Comparison of ENCODE assay signal across 11 cellular contexts in genomic region chr16:17313085-17313611, GRCh38.
DNase-seq lines count a peak whose midpoint lies in the region; ATAC-seq and TF ChIP-seq lines count a peak whose summit lies in the region.
"Had no signal": no experiment of that assay in that cellular context is flagged by ENCODE, and none has a peak within 500 bp of the region (broad histone marks: within the 10 kb centered on the region; RNA-seq: fewer than 3 reads in every experiment).

No MANE protein-coding gene starts in this region.

- H4K20me1 ChIP-seq in BLaER1 treated with 17β-estradiol and CSF1 and Interleukin-3, amounts not matched to agents 10 nM and 100 nM = peaks cover 0 to 5% (median 0%) of the 10 kb centered on the region in 11 experiments; a peak in 4 of 22 replicates

- no peaks in the 10 kb centered on the region for H3K27me3 ChIP-seq in BLaER1 treated with 17β-estradiol and CSF1 and Interleukin-3, amounts not matched to agents 10 nM and 100 nM
- H3K27me3 ChIP-seq: SJSA1 had no signal

- peak overlapping the region in 9 of 11 experiments; percentile 3 to 56 (median 37); a peak in 8 of 22 replicates for H3K9ac ChIP-seq in BLaER1 treated with 17β-estradiol and CSF1 and Interleukin-3, amounts not matched to agents 10 nM and 100 nM

- peaks cover 27% of the 10 kb centered on the region for H3K4me1 Mint-ChIP-seq in T-helper 17 cell

- no peak overlapping the region for H3K4me3 Mint-ChIP-seq in T-helper 17 cell

- no peaks in the 10 kb centered on the region for H3K36me3 Mint-ChIP-seq in T-helper 17 cell (ENCODE audit: low read depth)

- no peaks in the 10 kb centered on the region for H3K27me3 Mint-ChIP-seq in T-helper 17 cell

- H3K9me3 ChIP-seq in BLaER1 treated with 17β-estradiol and CSF1 and Interleukin-3, amounts not matched to agents 10 nM and 100 nM (replicated peaks in 1 of 11) = peaks cover 21 to 42% (median 29%) of the 10 kb centered on the region in 11 experiments
- H3K9me3 ChIP-seq in T-helper 17 cell (ENCODE audit: control insufficient read depth, low read length, poor library complexity, severe bottlenecking) = no peaks in the 10 kb centered on the region
- H3K9me3 ChIP-seq: SJSA1 had no signal

- peak overlapping the region; percentile 41 for H3K27ac Mint-ChIP-seq in T-helper 17 cell

- H3K36me3 ChIP-seq in BLaER1 treated with 17β-estradiol and CSF1 and Interleukin-3, amounts not matched to agents 10 nM and 100 nM = peaks cover 0 to 63% (median 38%) of the 10 kb centered on the region in 11 experiments; a peak in 17 of 22 replicates
- H3K36me3 ChIP-seq: SJSA1 had no signal

- H3K4me2 ChIP-seq in BLaER1 treated with 17β-estradiol and CSF1 and Interleukin-3, amounts not matched to agents 10 nM and 100 nM = peak overlapping the region in 9 of 11 experiments; percentile 2 to 52 (median 22); a peak in 12 of 22 replicates

- DNase-seq in T-helper 17 cell (no peak), Right ventricle myocardium superior (no peak), pons (ENCODE audit: low spot score) (peak; percentile 67), 8988T (no peak), HEK293T (ENCODE audit: extremely low spot score) (no peak)
- DNase-seq: EL; stimulated activated CD4-positive, alpha-beta T cell treated with anti-CD3 and anti-CD28 coated beads, Interleukin-4, amount 100 ng/mL, for 1 hour had no signal

- intact Hi-C loops in Right ventricle myocardium superior (cut with DNase I) = no loop called here

- POLR2A ChIA-PET in HEK293T (lab: Yijun Ruan, JAX) = interaction anchor here (1.5 kb wide), 1 partner anchor 16 kb away, joined by 3 read pairs; no protein-coding TSS in a partner anchor

- H3K27ac ChIP-seq in BLaER1 treated with 17β-estradiol and CSF1 and Interleukin-3, amounts not matched to agents 10 nM and 100 nM = peak overlapping the region; percentile 3 to 67 (median 60); a peak in 20 of 22 replicates
- H3K27ac ChIP-seq: SJSA1 had no signal

- H3K4me3 ChIP-seq in BLaER1 treated with 17β-estradiol and CSF1 and Interleukin-3, amounts not matched to agents 10 nM and 100 nM = no peak overlapping the region
- H3K4me3 ChIP-seq: SJSA1 had no signal

- peaks cover 23 to 64% (median 43%) of the 10 kb centered on the region in 10 experiments for H3K4me1 ChIP-seq in BLaER1 treated with 17β-estradiol and CSF1 and Interleukin-3, amounts not matched to agents 10 nM and 100 nM
- H3K4me1 ChIP-seq: SJSA1 had no signal

- no peak for ATAC-seq in T-helper 17 cell
- ATAC-seq in Right ventricle myocardium superior (ENCODE audit: poor library complexity) = peak; percentile 48
- ATAC-seq in HG02938 (IDR thresholded peaks at IDR 0.05; ENCODE audit: unreplicated experiment) = no peak
- ATAC-seq in HG03196 (IDR thresholded peaks at IDR 0.05; ENCODE audit: unreplicated experiment) = no peak

- CTCF ChIA-PET in HEK293T (lab: Yijun Ruan, JAX) = no interaction called here

TF ChIP-seq in HEK293T, 16 proteins besides CTCF, POLR2A, EP300 and RAD21:
- TF ChIP-seq SUZ12 (IDR thresholded peaks at IDR 0.05) (no peak), PKNOX1 (IDR thresholded peaks at IDR 0.05) (no peak), NFRKB (IDR thresholded peaks at IDR 0.05) (no peak), ARNT (IDR thresholded peaks at IDR 0.05) (no peak), SP1 (IDR thresholded peaks at IDR 0.05) (no peak), FOXM1 (IDR thresholded peaks at IDR 0.05; ENCODE audit: borderline replicate concordance) (no peak), HDGF (IDR thresholded peaks at IDR 0.05; ENCODE audit: borderline replicate concordance) (no peak), BHLHE40 (IDR thresholded peaks at IDR 0.05; ENCODE audit: borderline replicate concordance) (no peak), CTBP1 (IDR thresholded peaks at IDR 0.05; ENCODE audit: borderline replicate concordance) (no peak), L3MBTL2 (conservative IDR thresholded peaks at IDR 0.05) (no peak), FOXA1 (IDR thresholded peaks at IDR 0.05) (no peak), TARDBP (IDR thresholded peaks at IDR 0.05) (no peak), FOXK2 (IDR thresholded peaks at IDR 0.05) (no peak)
